In genomic region chr11:125568970-125569912, GRCh38 we compare ENCODE assay signal across 1 cellular context.
TF ChIP-seq lines count a peak whose summit lies in the region.

TSS of gene EI24 (plus strand) at chr11:125569477. CDS start at chr11:125572528, 3,051 bp downstream.

TF ChIP-seq in K562, 482 proteins besides CTCF, POLR2A, EP300 and RAD21 (continued from another document and continues in another):
- no peak for TF ChIP-seq ZMIZ1 (IDR thresholded peaks at IDR 0.05; ENCODE audit: low read depth in 2 of 2, low read length in 2 of 2)
- TF ChIP-seq BMI1 (IDR thresholded peaks at IDR 0.05; ENCODE audit: low read length), result no peak
- no peak for TF ChIP-seq KLF16 (IDR thresholded peaks at IDR 0.05)
- peak; percentile 89 for TF ChIP-seq RB1 (IDR thresholded peaks at IDR 0.05; ENCODE audit: low read depth)
- no peak for TF ChIP-seq TAF9B (IDR thresholded peaks at IDR 0.05; ENCODE audit: partially characterized antibody)
- peak in 1 of 2 experiments; percentile 9; a peak in 1 of 4 replicates for TF ChIP-seq MLLT1 (IDR thresholded peaks at IDR 0.05)
- TF ChIP-seq FOXK2 (conservative IDR thresholded peaks at IDR 0.05 in 1 of 2, IDR thresholded peaks at IDR 0.05 in 1 of 2; ENCODE audit: low read depth in 2 of 2), result no peak; a peak in 1 of 4 replicates
- no peak for TF ChIP-seq BACH1 (tag; IDR thresholded peaks at IDR 0.05)
- TF ChIP-seq DNMT1 (IDR thresholded peaks at IDR 0.05), result peak; percentile 81; the same call in 1 of the 2 replicates
- TF ChIP-seq ZKSCAN8 (CRISPR knock-in tag; IDR thresholded peaks at IDR 0.05), result no peak
- TF ChIP-seq USF2 (CRISPR knock-in tag; IDR thresholded peaks at IDR 0.05), result no peak; the same call in 1 of the 2 replicates
- TF ChIP-seq FOXP4 (CRISPR knock-in tag; IDR thresholded peaks at IDR 0.05; ENCODE audit: borderline replicate concordance), result no peak
- no peak for TF ChIP-seq HMBOX1 (IDR thresholded peaks at IDR 0.05)
- TF ChIP-seq CHCHD3 (CRISPR knock-in tag; IDR thresholded peaks at IDR 0.05), result no peak
- TF ChIP-seq SIN3B (IDR thresholded peaks at IDR 0.05; ENCODE audit: low read depth), result peak; percentile 75
- peak; percentile 61 for TF ChIP-seq TFAP4 (CRISPR knock-in tag; IDR thresholded peaks at IDR 0.05; ENCODE audit: borderline replicate concordance)
- TF ChIP-seq GTF2E2 (tag; IDR thresholded peaks at IDR 0.05), result peak; percentile 72; the same call in 1 of the 2 replicates
- TF ChIP-seq ZNF165 (CRISPR knock-in tag; IDR thresholded peaks at IDR 0.05; ENCODE audit: borderline replicate concordance), result no peak
- no peak for TF ChIP-seq GTF2B (IDR thresholded peaks at IDR 0.05; ENCODE audit: extremely low read depth, insufficient read length)
- TF ChIP-seq TEAD4 (IDR thresholded peaks at IDR 0.05; ENCODE audit: low read length), result no peak
- TF ChIP-seq TEAD4 (CRISPR knock-in tag; IDR thresholded peaks at IDR 0.05; ENCODE audit: borderline replicate concordance), result no peak
- no peak; the same call in 1 of the 2 replicates for TF ChIP-seq NFRKB (IDR thresholded peaks at IDR 0.05; ENCODE audit: low read depth)
- no peak for TF ChIP-seq NUFIP1 (IDR thresholded peaks at IDR 0.05; ENCODE audit: partially characterized antibody)
- no peak for TF ChIP-seq ATF2 (CRISPR knock-in tag; IDR thresholded peaks at IDR 0.05)
- 0 out of 2 replicates have a peak, but pooled peaks have one; percentile 50 for TF ChIP-seq HDAC8 (tag; IDR thresholded peaks at IDR 0.05)
- peak in 1 of 2 experiments; percentile 47; a peak in 2 of 4 replicates for TF ChIP-seq HDAC1 (IDR thresholded peaks at IDR 0.05)
- no peak for TF ChIP-seq ZNF77 (CRISPR knock-in tag; IDR thresholded peaks at IDR 0.05)
- TF ChIP-seq HNRNPUL1 (IDR thresholded peaks at IDR 0.05; ENCODE audit: low read length), result no peak
- no peak for TF ChIP-seq TSC22D4 (tag; IDR thresholded peaks at IDR 0.05)
- TF ChIP-seq FOXK1 (CRISPR knock-in tag; IDR thresholded peaks at IDR 0.05; ENCODE audit: borderline replicate concordance), result no peak
- TF ChIP-seq ZFP36 (IDR thresholded peaks at IDR 0.05; ENCODE audit: low read depth, low read length, partially characterized antibody), result peak; percentile 48
- no peak for TF ChIP-seq NR2C1 (IDR thresholded peaks at IDR 0.05)
- peak; percentile 37; the same call in 1 of the 2 replicates for TF ChIP-seq NR2C1 (tag; IDR thresholded peaks at IDR 0.05)
- no peak for TF ChIP-seq ZNF408 (CRISPR knock-in tag; IDR thresholded peaks at IDR 0.05; ENCODE audit: low read depth)
- peak; percentile 88 for TF ChIP-seq HMGN3 (IDR thresholded peaks at IDR 0.05; ENCODE audit: borderline replicate concordance, extremely low read depth, insufficient read length, low read depth, low read length)
- TF ChIP-seq CC2D1A (IDR thresholded peaks at IDR 0.05), result peak; percentile 91
- no peak for TF ChIP-seq ZNF253 (CRISPR knock-in tag; conservative IDR thresholded peaks at IDR 0.05)
- peak in 1 of 2 experiments; percentile 82 for TF ChIP-seq AFF1 (IDR thresholded peaks at IDR 0.05; ENCODE audit: low read depth in 1 of 2, partially characterized antibody in 2 of 2)
- no peak for TF ChIP-seq ZNF707 (CRISPR knock-in tag; conservative IDR thresholded peaks at IDR 0.05)
- TF ChIP-seq ELF4 (CRISPR knock-in tag; IDR thresholded peaks at IDR 0.05), result no peak
- peak; percentile 87 for TF ChIP-seq ETS1 (conservative IDR thresholded peaks at IDR 0.05; ENCODE audit: control insufficient read depth, low read depth, low read length)
- peak; percentile 65; the same call in 1 of the 2 replicates for TF ChIP-seq ZNF511 (CRISPR knock-in tag; IDR thresholded peaks at IDR 0.05)
- peak; percentile 60 for TF ChIP-seq EP400 (IDR thresholded peaks at IDR 0.05)
- TF ChIP-seq ARHGAP35 (IDR thresholded peaks at IDR 0.05; ENCODE audit: partially characterized antibody), result no peak
- TF ChIP-seq SMAD4 (CRISPR knock-in tag; conservative IDR thresholded peaks at IDR 0.05), result peak; percentile 62; the same call in 1 of the 2 replicates
- peak; percentile 41; the same call in 1 of the 2 replicates for TF ChIP-seq SMC3 (conservative IDR thresholded peaks at IDR 0.05; ENCODE audit: insufficient read depth, low read depth, low read length)
- TF ChIP-seq TAF1 (IDR thresholded peaks at IDR 0.05; ENCODE audit: control insufficient read depth, extremely low read depth, insufficient read depth, low read length, severe bottlenecking), result peak; percentile 69
- TF ChIP-seq CBX3 (IDR thresholded peaks at IDR 0.05; ENCODE audit: borderline replicate concordance in 1 of 2, low read length in 2 of 2), result peak in 1 of 2 experiments; percentile 73; a peak in 1 of 3 replicates
- TF ChIP-seq EHMT2 (IDR thresholded peaks at IDR 0.05), result peak; percentile 60; the same call in 1 of the 2 replicates
